ENCODE assay signal across 12 cellular contexts in the genomic region with DNA sequence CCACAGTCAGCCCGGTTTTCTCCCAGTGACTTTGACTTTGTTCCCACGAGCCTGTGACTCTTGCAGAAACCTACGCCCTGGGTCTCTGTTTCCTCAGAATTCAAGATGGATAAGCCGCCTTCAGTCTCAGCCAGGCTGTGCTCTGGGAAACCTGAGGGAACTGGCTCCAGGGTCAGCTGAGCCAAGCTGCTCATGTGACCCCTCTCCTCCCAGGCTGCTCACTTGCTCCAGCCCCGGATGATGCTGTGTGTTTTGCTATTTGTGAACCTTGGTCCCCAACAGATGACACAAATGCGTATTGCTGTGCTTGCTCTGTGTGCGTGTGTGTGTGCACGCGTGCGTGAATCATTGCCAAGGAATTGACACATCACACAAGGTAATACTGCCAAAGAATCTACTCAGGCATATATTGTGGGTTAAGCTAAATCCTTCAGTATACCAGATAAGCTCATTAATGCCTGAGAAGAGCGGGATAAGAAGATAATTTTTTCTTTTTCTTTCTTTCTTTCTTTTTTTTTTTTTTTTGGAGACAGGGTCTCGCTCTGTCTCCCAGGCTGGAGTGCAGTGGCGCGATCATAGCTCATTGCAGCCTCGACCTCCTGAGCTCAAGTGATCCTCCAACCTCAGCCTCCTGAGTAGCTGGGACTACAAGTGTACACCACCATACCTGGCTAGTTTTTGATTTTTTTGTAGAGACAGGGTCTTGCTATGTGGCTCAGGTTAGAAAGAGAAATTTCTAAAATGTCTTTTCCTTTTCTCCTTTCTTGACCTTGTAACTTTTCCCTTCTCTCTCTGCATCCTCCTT. TPM values are rescaled to one million over a fixed set of nuclear protein-coding genes. Genes with fewer than 3 reads are reported as not detected.
DNase-seq lines count a peak whose midpoint lies in the region; ATAC-seq and TF ChIP-seq lines count a peak whose summit lies in the region.
"Had no signal": no experiment of that assay in that cellular context is flagged by ENCODE, and none has a peak within 500 bp of the region (broad histone marks: within the 10 kb centered on the region; RNA-seq: fewer than 3 reads in every experiment).

No MANE protein-coding gene starts in this region.

- no peak for ATAC-seq in foreskin keratinocyte
- ATAC-seq in HG02588 (IDR thresholded peaks at IDR 0.05; ENCODE audit: unreplicated experiment): no peak
- ATAC-seq: activated naive CD8-positive, alpha-beta T cell treated with anti-CD3 and anti-CD28 coated beads, Interleukin-2, amount 50 U/mL, for 24 hours had no signal

- TF ChIP-seq CTCF in AG10803 (conservative IDR thresholded peaks at IDR 0.05; ENCODE audit: low read length) (no peak), foreskin keratinocyte (conservative IDR thresholded peaks at IDR 0.05) (no peak), ascending aorta (IDR thresholded peaks at IDR 0.05) (no peak)

- DNase-seq in AG10803 (ENCODE audit: low read depth): peak; percentile 29
- peak; percentile 25 for DNase-seq in HuH-7.5 (ENCODE audit: low spot score)
- peak in 39 of 61 donors; percentile 4 to 86 (median 34) for DNase-seq in caudate nucleus (lab: John Stamatoyannopoulos, UW)
- DNase-seq in lung microvascular endothelial cell (ENCODE audit: low read depth in 2 of 2): peak; percentile 11 to 24
- no peak for DNase-seq in foreskin keratinocyte
- DNase-seq in ascending aorta (ENCODE audit: low spot score in 2 of 2): no peak
- DNase-seq in activated CD4-positive, alpha-beta T cell treated with anti-CD3 and anti-CD28 coated beads for 1 hour: no peak
- DNase-seq: activated naive CD8-positive, alpha-beta T cell treated with anti-CD3 and anti-CD28 coated beads, Interleukin-2, amount 50 U/mL, for 24 hours; GF-D8; KG1; NCI-H2029 treated with DMSO at 0.1 percent for 48 hours had no signal

- H3K27me3 ChIP-seq in foreskin keratinocyte: peaks cover 9% of the 10 kb centered on the region
- H3K27me3 ChIP-seq in ascending aorta: no peaks in the 10 kb centered on the region

- peaks cover 6% of the 10 kb centered on the region for H3K4me1 ChIP-seq in foreskin keratinocyte
- no peaks in the 10 kb centered on the region for H3K4me1 ChIP-seq in ascending aorta

- H3K4me3 ChIP-seq in AG10803 (ENCODE audit: low read length) (no peak overlapping the region), ascending aorta (no peak overlapping the region)

- H3K27ac ChIP-seq in caudate nucleus (ENCODE audit: low read depth, low read length) (peak overlapping the region; percentile 78), foreskin keratinocyte (no peak overlapping the region), ascending aorta (no peak overlapping the region)

- H3K36me3 ChIP-seq in ascending aorta: peaks cover 15 to 39% of the 10 kb centered on the region in 2 donors

- intact Hi-C loops in ascending aorta (cut with DNase I): no loop called here

- no peaks in the 10 kb centered on the region for H3K9me3 ChIP-seq in ascending aorta

RNA-seq across cellular contexts. Expression of a gene that starts 29.2 kb away (rescaled TPM):
- total RNA-seq in lung microvascular endothelial cell: 15.3 and 18.1 TPM in 2 replicates
- 44.9 and 45.1 TPM in 2 replicates for total RNA-seq in foreskin keratinocyte
- polyA plus RNA-seq in foreskin keratinocyte: 52.7 and 57.5 TPM in 2 replicates
- total RNA-seq in ascending aorta: 4.5 TPM

Comparison
In these comparisons a context has a peak if more than half of its experiments do, and no peak if none do; other contexts are left out.
1. DNase-seq: peak in AG10803 (single experiment), HuH-7.5 (single experiment), caudate nucleus (39 of 61) and lung microvascular endothelial cell (2 of 2); none in foreskin keratinocyte (0 of 2), ascending aorta (0 of 2) and activated CD4-positive, alpha-beta T cell treated with anti-CD3 and anti-CD28 coated beads for 1 hour (single experiment).